ENCODE assay signal across 12 cellular contexts in genomic region chr11:128341280-128341679, GRCh38.
DNase-seq lines count a peak whose midpoint lies in the region; ATAC-seq and TF ChIP-seq lines count a peak whose summit lies in the region.
"Had no signal": no experiment of that assay in that cellular context is flagged by ENCODE, and none has a peak within 500 bp of the region (broad histone marks: within the 10 kb centered on the region; RNA-seq: fewer than 3 reads in every experiment).

No MANE protein-coding gene starts in this region.

- CTCF ChIA-PET in naive thymus-derived CD4-positive, alpha-beta T cell (lab: Charles Lee) = interaction anchor here (0.9 to 1.6 kb wide), 4 partner anchors 8 to 291 kb away, joined by 3 to 5 read pairs (median 4); no protein-coding TSS in a partner anchor

- H3K4me3 Mint-ChIP-seq in activated naive CD8-positive, alpha-beta T cell treated with anti-CD3 and anti-CD28 coated beads for 36 hours = peak overlapping the region; percentile 72
- H3K4me3 Mint-ChIP-seq in naive thymus-derived CD4-positive, alpha-beta T cell = peak overlapping the region; percentile 74 to 90 (median 84)
- H3K4me3 Mint-ChIP-seq in endothelial cell (ENCODE audit: unreplicated experiment) = no peak overlapping the region

- POLR2A ChIA-PET in naive thymus-derived CD4-positive, alpha-beta T cell (lab: Charles Lee) = interaction anchor here (0.6 to 3.4 kb wide), 21 partner anchors 8 to 182 kb away, joined by 3 to 22 read pairs (median 6); no protein-coding TSS in a partner anchor

- peak overlapping the region; percentile 93 for H3K27ac ChIP-seq in naive thymus-derived CD4-positive, alpha-beta T cell (ENCODE audit: low read depth, low read length)

- H3K4me1 Mint-ChIP-seq in activated naive CD8-positive, alpha-beta T cell treated with anti-CD3 and anti-CD28 coated beads for 36 hours = peaks cover 69% of the 10 kb centered on the region
- peaks cover 48 to 100% (median 98%) of the 10 kb centered on the region in 7 donors for H3K4me1 Mint-ChIP-seq in naive thymus-derived CD4-positive, alpha-beta T cell
- H3K4me1 Mint-ChIP-seq in endothelial cell (ENCODE audit: unreplicated experiment) = peaks cover 27% of the 10 kb centered on the region

- peak overlapping the region; percentile 97 for H3K27ac Mint-ChIP-seq in activated naive CD8-positive, alpha-beta T cell treated with anti-CD3 and anti-CD28 coated beads for 36 hours
- peak overlapping the region; percentile 97 to 99 (median 99) for H3K27ac Mint-ChIP-seq in naive thymus-derived CD4-positive, alpha-beta T cell
- no peak overlapping the region for H3K27ac Mint-ChIP-seq in endothelial cell (ENCODE audit: unreplicated experiment)

- H3K4me3 ChIP-seq in naive thymus-derived CD4-positive, alpha-beta T cell (ENCODE audit: low read length) = peak overlapping the region; percentile 57
- H3K4me3 ChIP-seq: ascending aorta, GM12878 had no signal

- H3K9me3 Mint-ChIP-seq in activated naive CD8-positive, alpha-beta T cell treated with anti-CD3 and anti-CD28 coated beads for 36 hours = peaks cover 3% of the 10 kb centered on the region
- peaks cover 0 to 7% (median 0%) of the 10 kb centered on the region in 11 donors for H3K9me3 Mint-ChIP-seq in naive thymus-derived CD4-positive, alpha-beta T cell
- H3K9me3 Mint-ChIP-seq in endothelial cell (ENCODE audit: unreplicated experiment) = no peaks in the 10 kb centered on the region

- ATAC-seq in naive thymus-derived CD4-positive, alpha-beta T cell = peak; percentile 86
- no peak for ATAC-seq in GM18505 (IDR thresholded peaks at IDR 0.05; ENCODE audit: unreplicated experiment)
- ATAC-seq: GM12878 had no signal

- intact Hi-C loops in naive thymus-derived CD4-positive, alpha-beta T cell (cut with micrococcal nuclease) = loop anchor here (1.0 to 5.0 kb wide), 8 partner anchors 9 to 304 kb away; no protein-coding TSS in a partner anchor

- TF ChIP-seq CTCF in endothelial cell (IDR thresholded peaks at IDR 0.05; ENCODE audit: unreplicated experiment) = no peak

- peak; percentile 66 for DNase-seq in stimulated activated CD4-positive, alpha-beta T cell treated with anti-CD3 and anti-CD28 coated beads, Interleukin-1b, Interleukin-23, amount 100 ng/mL, for 48 hours
- no peak for DNase-seq in stimulated activated CD4-positive, alpha-beta T cell treated with anti-CD3 and anti-CD28 coated beads, Interleukin-12 subunit alpha, Interleukin-12 subunit beta, amount 100 ng/mL, for 4 hours
- DNase-seq in activated naive CD8-positive, alpha-beta T cell treated with anti-CD3 and anti-CD28 coated beads for 36 hours = peak; percentile 41
- peak in 7 of 9 donors; percentile 71 to 88 (median 83) for DNase-seq in naive thymus-derived CD4-positive, alpha-beta T cell
- DNase-seq in endothelial cell (ENCODE audit: low spot score) = no peak
- no peak for DNase-seq in DMS 273 (lab: John Stamatoyannopoulos, UW; ENCODE audit: unreplicated experiment)
- DNase-seq in SHP77 (lab: John Stamatoyannopoulos, UW) = no peak
- DNase-seq: BE2C, GOT3 had no signal

- no peaks in the 10 kb centered on the region for H3K27me3 ChIP-seq in naive thymus-derived CD4-positive, alpha-beta T cell (ENCODE audit: control insufficient read depth in 2 of 2, insufficient read depth in 2 of 2, low read length in 2 of 2)
- H3K27me3 ChIP-seq: ascending aorta, BE2C had no signal

- TF ChIP-seq POLR2A in GM18505 (IDR thresholded peaks at IDR 0.05; ENCODE audit: borderline replicate concordance, extremely low read depth, insufficient read depth, insufficient read length) = no peak

- no peaks in the 10 kb centered on the region for H3K9me3 ChIP-seq in naive thymus-derived CD4-positive, alpha-beta T cell (ENCODE audit: control insufficient read depth in 2 of 3, low read length in 3 of 3)
- H3K9me3 ChIP-seq: ascending aorta, BE2C had no signal

- H3K36me3 ChIP-seq in naive thymus-derived CD4-positive, alpha-beta T cell (ENCODE audit: control insufficient read depth in 2 of 3, insufficient read depth in 3 of 3, low read length in 3 of 3) = no peaks in the 10 kb centered on the region
- H3K36me3 ChIP-seq: ascending aorta, BE2C had no signal

- peaks cover 6% of the 10 kb centered on the region for H3K36me3 Mint-ChIP-seq in activated naive CD8-positive, alpha-beta T cell treated with anti-CD3 and anti-CD28 coated beads for 36 hours
- peaks cover 4 to 22% (median 8%) of the 10 kb centered on the region in 5 donors for H3K36me3 Mint-ChIP-seq in naive thymus-derived CD4-positive, alpha-beta T cell
- no peaks in the 10 kb centered on the region for H3K36me3 Mint-ChIP-seq in endothelial cell (ENCODE audit: low read depth, unreplicated experiment)

- H3K4me1 ChIP-seq in naive thymus-derived CD4-positive, alpha-beta T cell (ENCODE audit: control insufficient read depth in 2 of 2, insufficient read depth in 2 of 2, low read length in 2 of 2) = peaks cover 44 to 68% of the 10 kb centered on the region in 2 donors
- H3K4me1 ChIP-seq: ascending aorta had no signal

- no peaks in the 10 kb centered on the region for H3K27me3 Mint-ChIP-seq in activated naive CD8-positive, alpha-beta T cell treated with anti-CD3 and anti-CD28 coated beads for 36 hours
- H3K27me3 Mint-ChIP-seq in naive thymus-derived CD4-positive, alpha-beta T cell = no peaks in the 10 kb centered on the region
- H3K27me3 Mint-ChIP-seq in endothelial cell (ENCODE audit: unreplicated experiment) = peaks cover 5% of the 10 kb centered on the region

Comparison
In these comparisons a context has a peak if more than half of its experiments do, and no peak if none do; other contexts are left out.
1. DNase-seq: peak in stimulated activated CD4-positive, alpha-beta T cell treated with anti-CD3 and anti-CD28 coated beads, Interleukin-1b, Interleukin-23, amount 100 ng/mL, for 48 hours (single experiment), activated naive CD8-positive, alpha-beta T cell treated with anti-CD3 and anti-CD28 coated beads for 36 hours (single experiment) and naive thymus-derived CD4-positive, alpha-beta T cell (7 of 9); none in stimulated activated CD4-positive, alpha-beta T cell treated with anti-CD3 and anti-CD28 coated beads, Interleukin-12 subunit alpha, Interleukin-12 subunit beta, amount 100 ng/mL, for 4 hours (single experiment), endothelial cell (single experiment), DMS 273 (single experiment) and SHP77 (0 of 2).